Comparison of ENCODE assay signal across 13 cellular contexts in the genomic region with DNA sequence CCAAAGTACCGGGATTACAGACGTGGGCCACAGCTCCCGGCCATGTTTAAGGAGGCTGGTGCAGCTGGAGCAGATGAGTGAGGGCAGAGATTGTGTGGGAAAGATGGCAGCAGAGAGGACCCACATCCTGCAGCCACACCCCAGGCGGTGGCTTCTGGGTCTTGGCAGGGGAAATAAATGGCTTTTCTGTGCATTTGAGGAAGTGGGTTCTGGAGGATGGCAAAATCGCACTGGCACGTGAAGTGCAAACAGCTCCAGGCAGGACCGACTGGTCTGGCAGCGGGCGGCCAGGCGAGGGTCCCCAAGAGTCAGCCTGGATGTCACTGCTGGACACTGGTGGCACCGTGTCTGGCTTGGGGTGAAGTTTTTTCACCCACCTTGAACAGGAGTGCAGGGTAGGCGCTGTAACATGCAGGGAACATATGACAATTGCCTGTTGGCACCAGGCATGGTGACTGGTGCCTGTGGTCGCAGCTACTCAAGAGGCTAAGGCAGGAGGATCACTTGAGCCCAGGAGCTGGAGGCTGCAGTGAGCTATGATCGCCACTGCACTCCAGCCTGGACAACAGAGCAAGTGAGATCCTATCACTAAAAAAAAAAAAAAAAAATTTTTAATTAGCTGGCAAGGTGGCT. TPM values are rescaled to one million over a fixed set of nuclear protein-coding genes. Genes with fewer than 3 reads are reported as not detected.
DNase-seq lines count a peak whose midpoint lies in the region; ATAC-seq and TF ChIP-seq lines count a peak whose summit lies in the region.
"Had no signal": no experiment of that assay in that cellular context is flagged by ENCODE, and none has a peak within 500 bp of the region (broad histone marks: within the 10 kb centered on the region; RNA-seq: fewer than 3 reads in every experiment).

No MANE protein-coding gene starts in this region.

- intact Hi-C loops in Calu3 (cut with micrococcal nuclease; ENCODE audit: unreplicated experiment) = no loop called here
- intact Hi-C loops in dendritic cell treated with granulocyte-macrophage colony-stimulating factor and Interleukin-4, amounts not matched to agents 40 ng/mL and 50 ng/mL, for 4 days (cut with micrococcal nuclease) = no loop called here

- DNase-seq in A172 (ENCODE audit: low spot score) (peak; percentile 38), Calu3 (peak; percentile 42), NCI-H1930 (lab: John Stamatoyannopoulos, UW) (no peak), NCI-H446 treated with DMSO at 0.1 percent for 48 hours (lab: John Stamatoyannopoulos, UW) (no peak), epidermal melanocyte (ENCODE audit: insufficient read length, low spot score) (no peak)
- DNase-seq: H9, NCI-H2227 treated with DMSO at 0.1 percent for 48 hours had no signal

- H3K4me1 Mint-ChIP-seq in Calu3 (ENCODE audit: low read depth, unreplicated experiment) = peaks cover 38% of the 10 kb centered on the region
- H3K4me1 Mint-ChIP-seq in T-helper 1 cell treated with Interleukin-12 subunit alpha and Interleukin-12 subunit beta and Interleukin-4 antibody, amounts not matched to agents 30 μg/mL and 1 μg/mL, for 36 hours (ENCODE audit: low read depth) = peaks cover 19% of the 10 kb centered on the region
- H3K4me1 Mint-ChIP-seq in dendritic cell treated with granulocyte-macrophage colony-stimulating factor and Interleukin-4, amounts not matched to agents 40 ng/mL and 50 ng/mL, for 4 days (ENCODE audit: low read depth) = peaks cover 22% of the 10 kb centered on the region
- H3K4me1 Mint-ChIP-seq: brain, H9 had no signal

- H3K36me3 Mint-ChIP-seq in Calu3 (ENCODE audit: insufficient read depth, unreplicated experiment) = peaks cover 52% of the 10 kb centered on the region
- H3K36me3 Mint-ChIP-seq in T-helper 1 cell treated with Interleukin-12 subunit alpha and Interleukin-12 subunit beta and Interleukin-4 antibody, amounts not matched to agents 30 μg/mL and 1 μg/mL, for 36 hours (ENCODE audit: low read depth) = peaks cover 2% of the 10 kb centered on the region
- no peaks in the 10 kb centered on the region for H3K36me3 Mint-ChIP-seq in dendritic cell treated with granulocyte-macrophage colony-stimulating factor and Interleukin-4, amounts not matched to agents 40 ng/mL and 50 ng/mL, for 4 days (ENCODE audit: low read depth)
- H3K36me3 Mint-ChIP-seq: brain had no signal

- ATAC-seq in GM21360 (IDR thresholded peaks at IDR 0.05; ENCODE audit: unreplicated experiment) = no peak

- peak overlapping the region; percentile 43 for H3K4me3 Mint-ChIP-seq in Calu3 (ENCODE audit: low read depth, unreplicated experiment)
- H3K4me3 Mint-ChIP-seq in T-helper 1 cell treated with Interleukin-12 subunit alpha and Interleukin-12 subunit beta and Interleukin-4 antibody, amounts not matched to agents 30 μg/mL and 1 μg/mL, for 36 hours = peak overlapping the region; percentile 61
- H3K4me3 Mint-ChIP-seq in dendritic cell treated with granulocyte-macrophage colony-stimulating factor and Interleukin-4, amounts not matched to agents 40 ng/mL and 50 ng/mL, for 4 days = no peak overlapping the region
- H3K4me3 Mint-ChIP-seq: brain, H9 had no signal

- no peak for TF ChIP-seq CTCF in Calu3 (IDR thresholded peaks at IDR 0.05; ENCODE audit: unreplicated experiment)

- no peak overlapping the region for H3K27ac Mint-ChIP-seq in Calu3 (ENCODE audit: unreplicated experiment)
- H3K27ac Mint-ChIP-seq in T-helper 1 cell treated with Interleukin-12 subunit alpha and Interleukin-12 subunit beta and Interleukin-4 antibody, amounts not matched to agents 30 μg/mL and 1 μg/mL, for 36 hours = peak overlapping the region; percentile 76
- peak overlapping the region; percentile 83 for H3K27ac Mint-ChIP-seq in dendritic cell treated with granulocyte-macrophage colony-stimulating factor and Interleukin-4, amounts not matched to agents 40 ng/mL and 50 ng/mL, for 4 days
- H3K27ac Mint-ChIP-seq: brain had no signal

- BruUV-seq in Calu3 (replicated peaks; lab: Mats Ljungman, UMichigan) = no TSS peak

- no peaks in the 10 kb centered on the region for H3K9me3 Mint-ChIP-seq in Calu3 (ENCODE audit: low read depth, unreplicated experiment)
- H3K9me3 Mint-ChIP-seq in T-helper 1 cell treated with Interleukin-12 subunit alpha and Interleukin-12 subunit beta and Interleukin-4 antibody, amounts not matched to agents 30 μg/mL and 1 μg/mL, for 36 hours = no peaks in the 10 kb centered on the region
- no peaks in the 10 kb centered on the region for H3K9me3 Mint-ChIP-seq in dendritic cell treated with granulocyte-macrophage colony-stimulating factor and Interleukin-4, amounts not matched to agents 40 ng/mL and 50 ng/mL, for 4 days
- H3K9me3 Mint-ChIP-seq: H9 had no signal

- CTCF ChIA-PET in Calu3 (lab: Charles Lee) = interaction anchor here (0.6 to 0.7 kb wide), 6 partner anchors 12 to 362 kb away, joined by 3 to 8 read pairs (median 4); partner anchors contain the start of gene ARRDC2

- H3K27me3 Mint-ChIP-seq in Calu3 (ENCODE audit: unreplicated experiment) = no peaks in the 10 kb centered on the region
- H3K27me3 Mint-ChIP-seq in T-helper 1 cell treated with Interleukin-12 subunit alpha and Interleukin-12 subunit beta and Interleukin-4 antibody, amounts not matched to agents 30 μg/mL and 1 μg/mL, for 36 hours (ENCODE audit: low read depth) = peaks cover 11% of the 10 kb centered on the region
- peaks cover 41% of the 10 kb centered on the region for H3K27me3 Mint-ChIP-seq in dendritic cell treated with granulocyte-macrophage colony-stimulating factor and Interleukin-4, amounts not matched to agents 40 ng/mL and 50 ng/mL, for 4 days

RNA-seq across cellular contexts. Expression of gene B3GNT3, which starts 8.4 kb away (rescaled TPM):
- not detected in 2 replicates for total RNA-seq in A172 (2014; rRNA removed; shearing (Covaris generic))
- 75.1 and 121 TPM in 2 replicates for total RNA-seq in Calu3 (2022)
- total RNA-seq: activated CD8-positive, alpha-beta memory T cell treated with anti-CD3 and anti-CD28 coated beads for 36 hours had no signal

RNA-seq across cellular contexts. Expression of gene INSL3, which starts 17.9 kb away (rescaled TPM):
- total RNA-seq in A172 (2014; rRNA removed; shearing (Covaris generic)) = not detected in 2 replicates
- not detected in 2 replicates for total RNA-seq in Calu3 (2022)
- total RNA-seq: vagina had no signal

RNA-seq across cellular contexts. Expression of gene JAK3, which starts 44.4 kb away (rescaled TPM):
- 0.41 and 0.69 TPM in 2 replicates for total RNA-seq in A172 (2014; rRNA removed; shearing (Covaris generic))
- not detected in 2 replicates for total RNA-seq in Calu3 (2022)

RNA-seq across cellular contexts. Expression of gene FCHO1, which starts 52.1 kb away (rescaled TPM):
- total RNA-seq in A172 (2014; rRNA removed; shearing (Covaris generic)) = 0.67 and 2.1 TPM in 2 replicates
- 0.61 and 1.3 TPM in 2 replicates for total RNA-seq in Calu3 (2022)

RNA-seq across cellular contexts. Expression of gene RPL18A, which starts 56.3 kb away (rescaled TPM):
- total RNA-seq in A172 (2014; rRNA removed; shearing (Covaris generic)) = 827 and 953 TPM in 2 replicates
- 955 and 1,054 TPM in 2 replicates for total RNA-seq in Calu3 (2022)

Comparison
In these comparisons a context has a peak if more than half of its experiments do, and no peak if none do; other contexts are left out.
1. DNase-seq: peak in A172 (single experiment) and Calu3 (single experiment); none in NCI-H1930 (0 of 2), NCI-H446 treated with DMSO at 0.1 percent for 48 hours (single experiment) and epidermal melanocyte (single experiment).
2. RNA of gene B3GNT3, which starts 8.4 kb away (total RNA-seq): 75.1 to 121 TPM in Calu3; not detected in A172; every median in the first group is over 10 times any median in the second.